22 cellular contexts compared by ENCODE assay signal in the genomic region with DNA sequence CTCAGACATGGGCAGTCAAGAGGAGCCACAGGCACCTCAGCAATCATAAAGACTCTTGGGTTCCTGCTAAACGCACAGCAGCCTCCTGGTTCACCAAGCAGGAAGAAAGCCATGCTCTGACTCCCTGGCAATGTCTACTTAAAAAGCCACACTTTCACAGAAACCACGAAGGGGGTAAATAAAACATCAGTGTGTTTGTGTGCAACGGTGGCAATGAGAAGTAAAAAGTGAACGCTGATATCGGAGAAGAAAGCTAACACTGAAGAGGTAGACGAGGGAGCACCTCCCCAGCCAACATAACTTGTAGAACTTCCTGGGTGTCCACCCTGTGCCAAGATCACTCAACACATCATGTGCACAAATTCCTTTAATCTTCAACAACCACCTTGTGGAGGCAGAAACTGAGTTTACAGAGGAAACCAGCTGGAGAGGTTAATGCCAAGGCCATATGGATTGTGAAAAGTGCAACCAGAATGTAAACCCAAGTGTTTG. TPM values are rescaled to one million over a fixed set of nuclear protein-coding genes. Genes with fewer than 3 reads are reported as not detected.
DNase-seq lines count a peak whose midpoint lies in the region; ATAC-seq and TF ChIP-seq lines count a peak whose summit lies in the region.
"Had no signal": no experiment of that assay in that cellular context is flagged by ENCODE, and none has a peak within 500 bp of the region (broad histone marks: within the 10 kb centered on the region; RNA-seq: fewer than 3 reads in every experiment).

No MANE protein-coding gene starts in this region.

- H3K4me1 ChIP-seq in PC-3 (ENCODE audit: insufficient read depth, low read length): no peaks in the 10 kb centered on the region
- H3K4me1 ChIP-seq: BE2C, Caco-2, heart right ventricle, upper lobe of right lung had no signal

- H3K36me3 Mint-ChIP-seq in activated CD4-positive, alpha-beta T cell treated with anti-CD3 and anti-CD28 coated beads, Interleukin-2, amount 10 ng/mL, durations not matched to agents 7 days and 5 days (ENCODE audit: low read depth): peaks cover 29% of the 10 kb centered on the region
- H3K36me3 Mint-ChIP-seq in IgD-negative memory B cell: peaks cover 3% of the 10 kb centered on the region
- H3K36me3 Mint-ChIP-seq in activated T-helper 17 cell treated with anti-CD3 and anti-CD28 coated beads, Interleukin-2, amount 50 U/mL, for 72 hours (ENCODE audit: low read depth): peaks cover 34% of the 10 kb centered on the region
- H3K36me3 Mint-ChIP-seq in stimulated activated naive B cell treated with anti-CD40 and anti-IgM and Interleukin-4, amounts not matched to agents 10 μg/mL and 1 μg/mL and 100 μg/mL, for 72 hours: peaks cover 12 to 21% of the 10 kb centered on the region in 2 donors

- peak; percentile 11 for DNase-seq in activated CD4-positive, alpha-beta T cell treated with anti-CD3 and anti-CD28 coated beads, Interleukin-2, amount 10 ng/mL, durations not matched to agents 7 days and 5 days
- no peak for DNase-seq in activated CD4-positive, alpha-beta T cell treated with anti-CD3 and anti-CD28 coated beads for 48 hours
- no peak for DNase-seq in stimulated activated naive B cell treated with anti-CD40 and anti-IgM and Interleukin-4, amounts not matched to agents 10 μg/mL and 1 μg/mL and 100 μg/mL, for 72 hours
- DNase-seq in medulla oblongata (ENCODE audit: extremely low spot score) (no peak), PC-3 (no peak)
- DNase-seq: BE2C; brain microvascular endothelial cell; Caco-2; effector CD8-positive, alpha-beta T cell; foreskin keratinocyte; heart right ventricle; NCI-H1105; NCI-H2029 treated with DMSO at 0.1 percent for 48 hours; NCI-H446 treated with DMSO at 0.1 percent for 48 hours; occipital lobe; SHP77 treated with DMSO at 0.1 percent for 48 hours; upper lobe of right lung had no signal

- H3K4me3 Mint-ChIP-seq in activated CD4-positive, alpha-beta T cell treated with anti-CD3 and anti-CD28 coated beads, Interleukin-2, amount 10 ng/mL, durations not matched to agents 7 days and 5 days: no peak overlapping the region
- no peak overlapping the region for H3K4me3 Mint-ChIP-seq in IgD-negative memory B cell
- no peak overlapping the region for H3K4me3 Mint-ChIP-seq in activated T-helper 17 cell treated with anti-CD3 and anti-CD28 coated beads, Interleukin-2, amount 50 U/mL, for 72 hours
- no peak overlapping the region for H3K4me3 Mint-ChIP-seq in stimulated activated naive B cell treated with anti-CD40 and anti-IgM and Interleukin-4, amounts not matched to agents 10 μg/mL and 1 μg/mL and 100 μg/mL, for 72 hours
- H3K4me3 Mint-ChIP-seq: memory B cell had no signal

- no peaks in the 10 kb centered on the region for H3K79me2 ChIP-seq in PC-3 (ENCODE audit: low read length)

- H3K4me3 ChIP-seq in PC-3 (ENCODE audit: low read length): no peak overlapping the region
- H3K4me3 ChIP-seq: heart right ventricle, skin epidermis, upper lobe of right lung had no signal

- TF ChIP-seq CTCF in PC-3 (conservative IDR thresholded peaks at IDR 0.05; ENCODE audit: low read depth, low read length): no peak

- peaks cover 41% of the 10 kb centered on the region for H3K4me1 Mint-ChIP-seq in activated CD4-positive, alpha-beta T cell treated with anti-CD3 and anti-CD28 coated beads, Interleukin-2, amount 10 ng/mL, durations not matched to agents 7 days and 5 days
- peaks cover 0 to 7% (median 4%) of the 10 kb centered on the region in 3 donors for H3K4me1 Mint-ChIP-seq in IgD-negative memory B cell
- peaks cover 19% of the 10 kb centered on the region for H3K4me1 Mint-ChIP-seq in activated T-helper 17 cell treated with anti-CD3 and anti-CD28 coated beads, Interleukin-2, amount 50 U/mL, for 72 hours
- peaks cover 7 to 9% of the 10 kb centered on the region in 2 donors for H3K4me1 Mint-ChIP-seq in stimulated activated naive B cell treated with anti-CD40 and anti-IgM and Interleukin-4, amounts not matched to agents 10 μg/mL and 1 μg/mL and 100 μg/mL, for 72 hours

- CTCF ChIA-PET in activated CD4-positive, alpha-beta T cell treated with anti-CD3 and anti-CD28 coated beads, Interleukin-2, amount 10 ng/mL, durations not matched to agents 7 days and 5 days (lab: Charles Lee): interaction anchor here (0.5 kb wide), 1 partner anchor 598 kb away, joined by 4 read pairs; no protein-coding TSS in a partner anchor
- CTCF ChIA-PET in PC-3 (lab: Charles Lee): no interaction called here

- H3K9me3 ChIP-seq in PC-3 (ENCODE audit: low read length): no peaks in the 10 kb centered on the region
- H3K9me3 ChIP-seq: BE2C, Caco-2, heart right ventricle, upper lobe of right lung had no signal

- H3K9ac ChIP-seq in PC-3 (ENCODE audit: low read length): no peak overlapping the region

- H3K27me3 Mint-ChIP-seq in activated CD4-positive, alpha-beta T cell treated with anti-CD3 and anti-CD28 coated beads, Interleukin-2, amount 10 ng/mL, durations not matched to agents 7 days and 5 days: peaks cover 5% of the 10 kb centered on the region
- peaks cover 6% of the 10 kb centered on the region for H3K27me3 Mint-ChIP-seq in IgD-negative memory B cell
- H3K27me3 Mint-ChIP-seq in activated T-helper 17 cell treated with anti-CD3 and anti-CD28 coated beads, Interleukin-2, amount 50 U/mL, for 72 hours: peaks cover 11% of the 10 kb centered on the region
- no peaks in the 10 kb centered on the region for H3K27me3 Mint-ChIP-seq in stimulated activated naive B cell treated with anti-CD40 and anti-IgM and Interleukin-4, amounts not matched to agents 10 μg/mL and 1 μg/mL and 100 μg/mL, for 72 hours

- no peak overlapping the region for H2AFZ ChIP-seq in PC-3 (ENCODE audit: low read length)

- POLR2A ChIA-PET in activated CD4-positive, alpha-beta T cell treated with anti-CD3 and anti-CD28 coated beads, Interleukin-2, amount 10 ng/mL, durations not matched to agents 7 days and 5 days (lab: Charles Lee): no interaction called here
- POLR2A ChIA-PET in PC-3 (lab: Charles Lee; ENCODE audit: unreplicated experiment): no interaction called here

- H3K27me3 ChIP-seq in PC-3 (ENCODE audit: low read length): no peaks in the 10 kb centered on the region
- H3K27me3 ChIP-seq: BE2C, brain microvascular endothelial cell, upper lobe of right lung had no signal

- intact Hi-C loops in PC-3 (cut with micrococcal nuclease): no loop called here

- no peak overlapping the region for H3K4me2 ChIP-seq in PC-3 (ENCODE audit: low read length)

- peaks cover 12% of the 10 kb centered on the region; the same call in 1 of the 2 replicates for H3K36me3 ChIP-seq in PC-3 (ENCODE audit: low read depth, low read length)

- no peaks in the 10 kb centered on the region for H3K9me3 Mint-ChIP-seq in activated CD4-positive, alpha-beta T cell treated with anti-CD3 and anti-CD28 coated beads, Interleukin-2, amount 10 ng/mL, durations not matched to agents 7 days and 5 days
- peaks cover 0 to 2% (median 0%) of the 10 kb centered on the region in 3 donors for H3K9me3 Mint-ChIP-seq in IgD-negative memory B cell
- H3K9me3 Mint-ChIP-seq in activated T-helper 17 cell treated with anti-CD3 and anti-CD28 coated beads, Interleukin-2, amount 50 U/mL, for 72 hours: no peaks in the 10 kb centered on the region
- H3K9me3 Mint-ChIP-seq in stimulated activated naive B cell treated with anti-CD40 and anti-IgM and Interleukin-4, amounts not matched to agents 10 μg/mL and 1 μg/mL and 100 μg/mL, for 72 hours: peaks cover 0 to 2% of the 10 kb centered on the region in 2 donors
- H3K9me3 Mint-ChIP-seq: memory B cell had no signal

- no peaks in the 10 kb centered on the region for H3F3A ChIP-seq in PC-3 (ENCODE audit: low read length, unreplicated experiment)

- H3K27ac Mint-ChIP-seq in activated CD4-positive, alpha-beta T cell treated with anti-CD3 and anti-CD28 coated beads, Interleukin-2, amount 10 ng/mL, durations not matched to agents 7 days and 5 days: peak overlapping the region; percentile 72
- H3K27ac Mint-ChIP-seq in IgD-negative memory B cell: peak overlapping the region in 2 of 3 donors; percentile 26 to 41
- peak overlapping the region; percentile 52 for H3K27ac Mint-ChIP-seq in activated T-helper 17 cell treated with anti-CD3 and anti-CD28 coated beads, Interleukin-2, amount 50 U/mL, for 72 hours
- no peak overlapping the region for H3K27ac Mint-ChIP-seq in stimulated activated naive B cell treated with anti-CD40 and anti-IgM and Interleukin-4, amounts not matched to agents 10 μg/mL and 1 μg/mL and 100 μg/mL, for 72 hours
- H3K27ac Mint-ChIP-seq: memory B cell had no signal

- BruUV-seq in PC-3 (replicated peaks; lab: Mats Ljungman, UMichigan): no TSS peak

- H3K9me2 ChIP-seq in PC-3 (replicated peaks; ENCODE audit: low read length): no peaks in the 10 kb centered on the region

- ATAC-seq in activated T-helper 17 cell treated with anti-CD3 and anti-CD28 coated beads, Interleukin-2, amount 50 U/mL, for 72 hours (replicated peaks): no peak
- peak; percentile 23 to 53 for ATAC-seq in stimulated activated naive B cell treated with anti-CD40 and anti-IgM and Interleukin-4, amounts not matched to agents 10 μg/mL and 1 μg/mL and 100 μg/mL, for 72 hours (replicated peaks)
- ATAC-seq in HG02852 (IDR thresholded peaks at IDR 0.05; ENCODE audit: unreplicated experiment): no peak
- no peak; the same call in 1 of the 2 replicates for ATAC-seq in PC-3
- ATAC-seq: foreskin keratinocyte, heart right ventricle, upper lobe of right lung had no signal

- H4K20me1 ChIP-seq in PC-3 (ENCODE audit: low read length): no peaks in the 10 kb centered on the region

- no peak overlapping the region for H3K27ac ChIP-seq in PC-3 (ENCODE audit: low read length)
- H3K27ac ChIP-seq: brain microvascular endothelial cell, foreskin keratinocyte, heart right ventricle, skin epidermis, upper lobe of right lung had no signal

RNA-seq across cellular contexts. Expression of gene HSPH1, which starts 30.2 kb away (rescaled TPM):
- 100 to 1,000 TPM; 122 to 127 TPM for total RNA-seq in activated CD4-positive, alpha-beta T cell treated with anti-CD3 and anti-CD28 coated beads, Interleukin-2, amount 10 ng/mL, durations not matched to agents 7 days and 5 days
- 52.8 TPM for polyA plus RNA-seq in IgD-negative memory B cell
- total RNA-seq in activated T-helper 17 cell treated with anti-CD3 and anti-CD28 coated beads, Interleukin-2, amount 50 U/mL, for 72 hours: 100 to 1,000 TPM; 128 to 303 TPM
- 83.7 and 102 TPM in 2 replicates for total RNA-seq in PC-3 (2014; rRNA removed)

Comparison
In these comparisons a context has a peak if more than half of its experiments do, and no peak if none do; other contexts are left out.
1. ATAC-seq: peak in stimulated activated naive B cell treated with anti-CD40 and anti-IgM and Interleukin-4, amounts not matched to agents 10 μg/mL and 1 μg/mL and 100 μg/mL, for 72 hours (2 of 2); none in activated T-helper 17 cell treated with anti-CD3 and anti-CD28 coated beads, Interleukin-2, amount 50 U/mL, for 72 hours (single experiment), HG02852 (single experiment) and PC-3 (single experiment).